ENCODE assay signal across 25 cellular contexts in the genomic region with DNA sequence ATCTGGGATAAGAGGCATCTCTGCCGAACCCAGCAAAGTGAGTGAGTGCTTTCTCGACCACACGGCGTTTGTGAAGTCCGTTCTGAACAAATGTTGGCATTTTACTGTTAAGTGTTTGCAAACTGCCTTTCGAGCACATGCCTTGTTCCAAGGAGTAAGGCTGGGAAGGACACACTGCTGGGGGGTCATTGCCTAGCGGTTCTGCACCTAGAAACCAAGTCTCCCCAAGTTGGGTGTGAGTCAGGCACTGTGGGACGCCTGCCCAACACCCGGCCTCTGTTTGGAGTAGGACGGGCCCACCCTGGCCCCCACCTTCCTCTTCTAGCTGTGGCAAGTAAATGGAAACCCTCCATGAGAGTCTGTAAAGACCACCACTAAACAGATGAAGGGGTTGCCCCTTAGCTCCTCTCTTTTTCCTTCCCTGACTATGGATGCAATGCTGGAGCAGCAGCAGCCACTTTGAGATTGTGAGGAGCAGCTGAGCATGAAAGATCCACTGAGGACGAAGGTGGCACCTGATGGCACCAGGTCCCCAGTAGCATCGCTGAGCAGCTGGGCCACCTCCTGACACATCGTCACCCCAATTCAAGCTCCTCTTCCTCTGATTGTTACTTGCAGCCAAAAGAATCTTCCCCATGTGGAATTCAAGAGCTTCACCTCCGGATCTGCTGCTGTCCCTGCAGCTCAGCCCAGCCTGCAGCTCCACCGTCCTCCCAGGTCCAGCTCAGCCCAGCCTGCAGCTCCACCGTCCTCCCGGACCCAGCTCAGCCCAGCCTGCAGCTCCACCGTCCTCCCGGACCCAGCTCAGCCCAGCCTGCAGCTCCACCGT. TPM values are rescaled to one million over a fixed set of nuclear protein-coding genes. Genes with fewer than 3 reads are reported as not detected.
"Had no signal": no experiment of that assay in that cellular context is flagged by ENCODE, and none has a peak within 500 bp of the region (broad histone marks: within the 10 kb centered on the region; RNA-seq: fewer than 3 reads in every experiment).

No MANE protein-coding gene starts in this region.

- H3K4me1 ChIP-seq: adrenal gland, SJSA1 had no signal

- H3K4me3 ChIP-seq: adrenal gland, SJSA1 had no signal

- H3K27ac Mint-ChIP-seq: activated CD8-positive, alpha-beta memory T cell treated with anti-CD3 and anti-CD28 coated beads, Interleukin-2, amount 10 ng/mL, durations not matched to agents 7 days and 5 days; activated naive CD8-positive, alpha-beta T cell treated with anti-CD3 and anti-CD28 coated beads, Interleukin-2, amount 10 ng/mL, durations not matched to agents 7 days and 5 days; activated T-helper 17 cell treated with anti-CD3 and anti-CD28 coated beads, Interleukin-2, amount 50 U/mL, for 72 hours; T-helper 1 cell treated with Interleukin-12 subunit alpha and Interleukin-12 subunit beta and Interleukin-4 antibody, amounts not matched to agents 30 μg/mL and 1 μg/mL, for 36 hours had no signal

- H3K9me3 ChIP-seq: adrenal gland, SJSA1 had no signal

- H3K4me3 Mint-ChIP-seq: activated CD8-positive, alpha-beta memory T cell treated with anti-CD3 and anti-CD28 coated beads, Interleukin-2, amount 10 ng/mL, durations not matched to agents 7 days and 5 days; activated naive CD8-positive, alpha-beta T cell treated with anti-CD3 and anti-CD28 coated beads, Interleukin-2, amount 10 ng/mL, durations not matched to agents 7 days and 5 days; activated T-cell treated with anti-CD3 and anti-CD28 coated beads, Interleukin-2, amount 50 U/mL, for 4 hours; activated T-helper 17 cell treated with anti-CD3 and anti-CD28 coated beads, Interleukin-2, amount 50 U/mL, for 72 hours; T-helper 1 cell treated with Interleukin-12 subunit alpha and Interleukin-12 subunit beta and Interleukin-4 antibody, amounts not matched to agents 30 μg/mL and 1 μg/mL, for 36 hours had no signal

- H3K27me3 ChIP-seq: adrenal gland had no signal

- DNase-seq: activated CD4-positive, alpha-beta T cell treated with anti-CD3 and anti-CD28 coated beads for 48 hours; activated CD4-positive, alpha-beta T cell treated with anti-CD3 and anti-CD28 coated beads, Interleukin-2, amount 50 U/mL, for 4 hours; activated CD4-positive, CD25-positive, alpha-beta regulatory T cell treated with anti-CD3 and anti-CD28 coated beads, Interleukin-2, amount 50 U/mL, for 72 hours; activated CD8-positive, alpha-beta memory T cell treated with anti-CD3 and anti-CD28 coated beads, Interleukin-2, amount 10 ng/mL, durations not matched to agents 7 days and 5 days; activated naive CD4-positive, alpha-beta T cell treated with anti-CD3 and anti-CD28 coated beads, Interleukin-2, amount 50 U/mL, for 16 hours; activated naive CD8-positive, alpha-beta T cell treated with anti-CD3 and anti-CD28 coated beads, Interleukin-2, amount 10 ng/mL, durations not matched to agents 7 days and 5 days; activated T-cell treated with anti-CD3 and anti-CD28 coated beads, Interleukin-2, amount 50 U/mL, for 4 hours; adrenal gland; anterior cingulate cortex; IMR-90; NCI-H1092 treated with DMSO at 0.1 percent for 48 hours; NCI-H1417 treated with DMSO at 0.1 percent for 48 hours; NCI-H1694; NCI-H2029; NCI-H510A treated with DMSO at 0.1 percent for 48 hours; NCI-H69; NK-92 treated with Interleukin-12 subunit alpha and Interleukin-12 subunit beta, amount 100 ng/mL, for 24 hours; OCI-M1; RPMI8226; SHP77 had no signal

- H3K27ac ChIP-seq: adrenal gland, KMS-11, SJSA1 had no signal

- ATAC-seq: activated CD8-positive, alpha-beta memory T cell treated with anti-CD3 and anti-CD28 coated beads, Interleukin-2, amount 10 ng/mL, durations not matched to agents 7 days and 5 days; activated T-cell treated with anti-CD3 and anti-CD28 coated beads, Interleukin-2, amount 50 U/mL, for 4 hours; activated T-helper 17 cell treated with anti-CD3 and anti-CD28 coated beads, Interleukin-2, amount 50 U/mL, for 72 hours; Panc1 had no signal

- H3K9ac ChIP-seq: KMS-11 had no signal

- H3K9me3 Mint-ChIP-seq: activated naive CD8-positive, alpha-beta T cell treated with anti-CD3 and anti-CD28 coated beads, Interleukin-2, amount 10 ng/mL, durations not matched to agents 7 days and 5 days; activated T-cell treated with anti-CD3 and anti-CD28 coated beads, Interleukin-2, amount 50 U/mL, for 4 hours; activated T-helper 17 cell treated with anti-CD3 and anti-CD28 coated beads, Interleukin-2, amount 50 U/mL, for 72 hours; T-helper 1 cell treated with Interleukin-12 subunit alpha and Interleukin-12 subunit beta and Interleukin-4 antibody, amounts not matched to agents 30 μg/mL and 1 μg/mL, for 36 hours had no signal

- H3K36me3 ChIP-seq: adrenal gland, SJSA1 had no signal

- H3K4me1 Mint-ChIP-seq: activated CD8-positive, alpha-beta memory T cell treated with anti-CD3 and anti-CD28 coated beads, Interleukin-2, amount 10 ng/mL, durations not matched to agents 7 days and 5 days; activated T-helper 17 cell treated with anti-CD3 and anti-CD28 coated beads, Interleukin-2, amount 50 U/mL, for 72 hours had no signal

- H3K36me3 Mint-ChIP-seq: activated CD8-positive, alpha-beta memory T cell treated with anti-CD3 and anti-CD28 coated beads, Interleukin-2, amount 10 ng/mL, durations not matched to agents 7 days and 5 days; activated naive CD8-positive, alpha-beta T cell treated with anti-CD3 and anti-CD28 coated beads, Interleukin-2, amount 10 ng/mL, durations not matched to agents 7 days and 5 days had no signal

RNA-seq across cellular contexts. Expression of gene CPLX1, which starts 6.3 kb away (rescaled TPM):
- total RNA-seq: IMR-90, SJSA1 had no signal
